ENCODE assay signal across 12 cellular contexts in the genomic region with DNA sequence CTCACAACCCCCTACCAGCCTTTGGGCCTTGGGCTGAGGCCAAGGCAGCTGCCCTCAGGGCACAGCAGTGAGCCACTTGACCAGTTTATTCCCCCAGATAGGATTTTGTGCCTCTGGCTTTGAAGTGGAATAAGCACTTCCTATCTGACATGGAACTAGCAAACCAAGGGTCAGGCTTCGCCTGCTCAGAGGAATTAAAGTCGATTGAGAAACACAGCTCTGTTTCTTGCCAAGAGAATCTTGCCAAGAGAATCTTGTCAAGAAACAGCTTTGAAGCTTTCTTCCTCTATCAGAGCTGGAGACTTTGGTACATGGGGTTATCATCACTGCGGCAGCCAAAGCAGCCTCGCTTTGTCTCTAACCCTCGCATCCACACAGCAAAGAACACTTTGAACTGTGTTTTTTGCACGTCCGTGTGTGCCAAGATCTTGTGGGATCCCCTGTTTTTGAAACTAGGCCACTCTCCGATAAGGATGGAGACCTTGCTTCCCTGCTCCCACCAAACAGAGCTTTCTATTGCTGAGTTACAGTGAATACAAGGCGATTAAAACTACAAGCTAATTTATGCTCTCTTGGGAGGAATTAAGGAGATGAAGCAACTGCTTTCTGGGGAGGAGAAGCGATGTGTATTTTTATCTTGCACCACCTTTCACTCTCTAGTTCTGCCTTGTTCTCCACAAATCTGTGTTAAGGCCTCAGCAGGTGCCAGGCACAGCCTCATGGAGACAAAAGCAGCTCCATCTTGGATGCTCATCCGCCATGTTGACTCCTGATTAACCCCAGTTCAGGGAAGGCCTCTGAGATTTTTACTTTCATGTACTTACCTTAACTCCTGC.
A peak's percentile ranks its signal among the peaks of the same experiment; 100 is the strongest.
DNase-seq lines count a peak whose midpoint lies in the region; ATAC-seq and TF ChIP-seq lines count a peak whose summit lies in the region.
"Had no signal": no experiment of that assay in that cellular context is flagged by ENCODE, and none has a peak within 500 bp of the region (broad histone marks: within the 10 kb centered on the region; RNA-seq: fewer than 3 reads in every experiment).

No MANE protein-coding gene starts in this region.

- in situ Hi-C loops in gastrocnemius medialis (cut with MboI; ENCODE audit: low sequenced_read_pairs in 4 of 4) = no loop called here

- H3K9me3 ChIP-seq in gastrocnemius medialis = no peaks in the 10 kb centered on the region

- no peaks in the 10 kb centered on the region for H3K27me3 ChIP-seq in gastrocnemius medialis

- no peak for TF ChIP-seq POLR2A in gastrocnemius medialis (IDR thresholded peaks at IDR 0.05)

- H3K27ac Mint-ChIP-seq in stimulated activated memory B cell treated with anti-CD40 and anti-IgM and Interleukin-4, amounts not matched to agents 10 μg/mL and 1 μg/mL and 100 μg/mL, for 72 hours = no peak overlapping the region
- H3K27ac Mint-ChIP-seq: GM23338, memory B cell had no signal

- H3K36me3 ChIP-seq in gastrocnemius medialis = no peaks in the 10 kb centered on the region

- no peak overlapping the region for H3K4me3 ChIP-seq in gastrocnemius medialis
- H3K4me3 ChIP-seq: GM23338, skin epidermis had no signal

- peak overlapping the region in 3 of 4 donors; percentile 43 to 47 (median 44) for H3K27ac ChIP-seq in gastrocnemius medialis

- no peak for TF ChIP-seq CTCF in gastrocnemius medialis (IDR thresholded peaks at IDR 0.05 in 4 of 5, conservative IDR thresholded peaks at IDR 0.05 in 1 of 5)

- ATAC-seq in left cardiac atrium (peak; percentile 74 to 89), gastrocnemius medialis (peak; percentile 80 to 81), HG02970 (IDR thresholded peaks at IDR 0.05; ENCODE audit: low FRiP score, unreplicated experiment) (no peak)
- no peak for ATAC-seq in stimulated activated memory B cell treated with anti-CD40 and anti-IgM and Interleukin-4, amounts not matched to agents 10 μg/mL and 1 μg/mL and 100 μg/mL, for 72 hours
- ATAC-seq: GM23338 had no signal

- intact Hi-C loops in left cardiac atrium (cut with DNase I) (no loop called here), gastrocnemius medialis (cut with DNase I; ENCODE audit: low total_unique reads) (no loop called here)

- H3K27me3 Mint-ChIP-seq in stimulated activated memory B cell treated with anti-CD40 and anti-IgM and Interleukin-4, amounts not matched to agents 10 μg/mL and 1 μg/mL and 100 μg/mL, for 72 hours = peaks cover 20% of the 10 kb centered on the region

- peaks cover 11% of the 10 kb centered on the region for H3K4me1 Mint-ChIP-seq in stimulated activated memory B cell treated with anti-CD40 and anti-IgM and Interleukin-4, amounts not matched to agents 10 μg/mL and 1 μg/mL and 100 μg/mL, for 72 hours

- peaks cover 7% of the 10 kb centered on the region for H3K9me3 Mint-ChIP-seq in stimulated activated memory B cell treated with anti-CD40 and anti-IgM and Interleukin-4, amounts not matched to agents 10 μg/mL and 1 μg/mL and 100 μg/mL, for 72 hours
- H3K9me3 Mint-ChIP-seq: GM23338 had no signal

- H3K4me3 Mint-ChIP-seq in stimulated activated memory B cell treated with anti-CD40 and anti-IgM and Interleukin-4, amounts not matched to agents 10 μg/mL and 1 μg/mL and 100 μg/mL, for 72 hours = no peak overlapping the region
- H3K4me3 Mint-ChIP-seq: GM23338, memory B cell had no signal

- H3K4me1 ChIP-seq in gastrocnemius medialis = peaks cover 6 to 31% of the 10 kb centered on the region in 2 donors

- H3K36me3 Mint-ChIP-seq in stimulated activated memory B cell treated with anti-CD40 and anti-IgM and Interleukin-4, amounts not matched to agents 10 μg/mL and 1 μg/mL and 100 μg/mL, for 72 hours = no peaks in the 10 kb centered on the region
- H3K36me3 Mint-ChIP-seq: memory B cell had no signal

- DNase-seq in DMS79 treated with DMSO at 0.1 percent for 48 hours (lab: John Stamatoyannopoulos, UW) = peak; percentile 85
- DNase-seq in NOMO-1 treated with DMSO at 0.1 percent for 48 hours (lab: John Stamatoyannopoulos, UW; ENCODE audit: unreplicated experiment) = peak; percentile 40
- peak; percentile 71 for DNase-seq in left cardiac atrium
- peak in 1 of 2 donors; percentile 31 for DNase-seq in gastrocnemius medialis
- DNase-seq in SIG-M5 (lab: John Stamatoyannopoulos, UW) = no peak
- no peak for DNase-seq in T-helper 2 cell
- DNase-seq: erythroblast had no signal

Comparison
In these comparisons a context has a peak if more than half of its experiments do, and no peak if none do; other contexts are left out.
1. DNase-seq: peak in DMS79 treated with DMSO at 0.1 percent for 48 hours (single experiment), NOMO-1 treated with DMSO at 0.1 percent for 48 hours (single experiment) and left cardiac atrium (single experiment); none in SIG-M5 (single experiment) and T-helper 2 cell (0 of 5).
2. ATAC-seq: peak in left cardiac atrium (2 of 2) and gastrocnemius medialis (2 of 2); none in stimulated activated memory B cell treated with anti-CD40 and anti-IgM and Interleukin-4, amounts not matched to agents 10 μg/mL and 1 μg/mL and 100 μg/mL, for 72 hours (single experiment) and HG02970 (single experiment).